In genomic region chr2:148022351-148022750, GRCh38 we compare ENCODE assay signal across 9 cellular contexts. TPM values are rescaled to one million over a fixed set of nuclear protein-coding genes. Genes with fewer than 3 reads are reported as not detected.
DNase-seq lines count a peak whose midpoint lies in the region; ATAC-seq and TF ChIP-seq lines count a peak whose summit lies in the region.
"Had no signal": no experiment of that assay in that cellular context is flagged by ENCODE, and none has a peak within 500 bp of the region (broad histone marks: within the 10 kb centered on the region; RNA-seq: fewer than 3 reads in every experiment).

No MANE protein-coding gene starts in this region.

- peak overlapping the region; percentile 87 for H3K27ac Mint-ChIP-seq in CD4-positive, alpha-beta T cell
- H3K27ac Mint-ChIP-seq in natural killer cell treated with Interleukin-12 subunit alpha and Interleukin-12 subunit beta and Interleukin-15 and Interleukin-18, amount 100 ng/mL, for 72 hours = peak overlapping the region; percentile 89 to 96

- H3K4me3 ChIP-seq in NB4 (ENCODE audit: low read depth, low read length) (peak overlapping the region; percentile 81), dorsolateral prefrontal cortex (peak overlapping the region; percentile 54 to 99 (median 91))

- CTCF ChIA-PET in CD4-positive, alpha-beta T cell (lab: Charles Lee) = interaction anchor here (1.0 to 1.2 kb wide), 3 partner anchors 9 to 33 kb away, joined by 3 to 5 read pairs (median 3); no protein-coding TSS in a partner anchor

- POLR2A ChIA-PET in CD4-positive, alpha-beta T cell (lab: Charles Lee) = interaction anchor here (0.7 to 5.4 kb wide), 7 partner anchors 13 to 724 kb away, joined by 3 to 106 read pairs (median 4); partner anchors contain the start of gene EPC2

- H3K27me3 Mint-ChIP-seq in CD4-positive, alpha-beta T cell = no peaks in the 10 kb centered on the region
- no peaks in the 10 kb centered on the region for H3K27me3 Mint-ChIP-seq in natural killer cell treated with Interleukin-12 subunit alpha and Interleukin-12 subunit beta and Interleukin-15 and Interleukin-18, amount 100 ng/mL, for 72 hours

- DNase-seq in CD4-positive, alpha-beta T cell = no peak
- DNase-seq in NB4 (ENCODE audit: low read depth) = no peak
- DNase-seq in dorsolateral prefrontal cortex = no peak
- DNase-seq in natural killer cell treated with Interleukin-12 subunit alpha and Interleukin-12 subunit beta and Interleukin-15 and Interleukin-18, amount 100 ng/mL, for 72 hours (ENCODE audit: low spot score) = no peak
- no peak for DNase-seq in NCI-H146 (lab: John Stamatoyannopoulos, UW)
- no peak for DNase-seq in NCI-H82 treated with DMSO at 0.1 percent for 48 hours (lab: John Stamatoyannopoulos, UW; ENCODE audit: unreplicated experiment)
- DNase-seq in stimulated activated CD8-positive, alpha-beta memory T cell treated with anti-CD3 and anti-CD28 coated beads, Interleukin-4, amount 100 ng/mL, for 48 hours = no peak
- DNase-seq: islet precursor cell had no signal

- intact Hi-C loops in CD4-positive, alpha-beta T cell (cut with DNase I, micrococcal nuclease) = loop anchor here (2.0 to 10.0 kb wide), 5 partner anchors 175 to 1565 kb away; partner anchors contain the start of genes ACVR2A (in 1 of the 2), KIF5C (in 1 of the 2) and MMADHC (in 1 of the 2)
- intact Hi-C loops in dorsolateral prefrontal cortex (cut with DNase I) = loop anchor here (10.0 kb wide), 3 partner anchors 82 to 622 kb away; partner anchors contain the start of genes ACVR2A (in 1 of the 2) and EPC2 (in 1 of the 2)

- peak overlapping the region; percentile 86 for H3K27ac ChIP-seq in CD4-positive, alpha-beta T cell (ENCODE audit: low read depth, low read length)
- peak overlapping the region in 5 of 59 donors; percentile 32 to 96 (median 95) for H3K27ac ChIP-seq in dorsolateral prefrontal cortex

- no peaks in the 10 kb centered on the region for H3K27me3 ChIP-seq in CD4-positive, alpha-beta T cell (ENCODE audit: control insufficient read depth, insufficient read depth, low read length)
- H3K27me3 ChIP-seq in dorsolateral prefrontal cortex = no peaks in the 10 kb centered on the region

- peak overlapping the region; percentile 93 for H3K4me3 Mint-ChIP-seq in CD4-positive, alpha-beta T cell
- peak overlapping the region; percentile 96 for H3K4me3 Mint-ChIP-seq in natural killer cell treated with Interleukin-12 subunit alpha and Interleukin-12 subunit beta and Interleukin-15 and Interleukin-18, amount 100 ng/mL, for 72 hours

- H3K9me3 ChIP-seq in CD4-positive, alpha-beta T cell (ENCODE audit: control insufficient read depth, low read length) = no peaks in the 10 kb centered on the region

- TF ChIP-seq POLR2A in NB4 (IDR thresholded peaks at IDR 0.05; ENCODE audit: extremely low read depth, insufficient read length) = no peak

- ATAC-seq in CD4-positive, alpha-beta T cell (ENCODE audit: poor library complexity) = no peak
- ATAC-seq in natural killer cell treated with Interleukin-12 subunit alpha and Interleukin-12 subunit beta and Interleukin-15 and Interleukin-18, amount 100 ng/mL, for 72 hours = no peak
- no peak for ATAC-seq in HG02885 (IDR thresholded peaks at IDR 0.05; ENCODE audit: poor library complexity, unreplicated experiment)

- H3K9me3 Mint-ChIP-seq in CD4-positive, alpha-beta T cell = no peaks in the 10 kb centered on the region
- H3K9me3 Mint-ChIP-seq in natural killer cell treated with Interleukin-12 subunit alpha and Interleukin-12 subunit beta and Interleukin-15 and Interleukin-18, amount 100 ng/mL, for 72 hours = no peaks in the 10 kb centered on the region

- H3K4me1 Mint-ChIP-seq in CD4-positive, alpha-beta T cell (ENCODE audit: low read depth) = peaks cover 77% of the 10 kb centered on the region
- H3K4me1 Mint-ChIP-seq in natural killer cell treated with Interleukin-12 subunit alpha and Interleukin-12 subunit beta and Interleukin-15 and Interleukin-18, amount 100 ng/mL, for 72 hours (ENCODE audit: low read depth in 2 of 2) = peaks cover 39 to 58% of the 10 kb centered on the region in 2 donors

- no peak for TF ChIP-seq CTCF in CD4-positive, alpha-beta T cell (IDR thresholded peaks at IDR 0.05)
- TF ChIP-seq CTCF in NB4 (IDR thresholded peaks at IDR 0.05; ENCODE audit: low read depth, low read length) (no peak), dorsolateral prefrontal cortex (IDR thresholded peaks at IDR 0.05 in 54 of 56, conservative IDR thresholded peaks at IDR 0.05 in 2 of 56; ENCODE audit: low read depth in 1 of 56, partially characterized antibody in 56 of 56) (no peak)

- peaks cover 30% of the 10 kb centered on the region for H3K36me3 Mint-ChIP-seq in CD4-positive, alpha-beta T cell (ENCODE audit: low read depth)
- H3K36me3 Mint-ChIP-seq in natural killer cell treated with Interleukin-12 subunit alpha and Interleukin-12 subunit beta and Interleukin-15 and Interleukin-18, amount 100 ng/mL, for 72 hours = no peaks in the 10 kb centered on the region

RNA-seq across cellular contexts. Expression of gene MBD5, which starts 1.5 kb away (rescaled TPM):
- 10 to 100 TPM; 49.8 to 52.9 TPM for total RNA-seq in CD4-positive, alpha-beta T cell
- total RNA-seq in dorsolateral prefrontal cortex = 100 to 1,000 TPM in 101 of 120 experiments, 10 to 100 TPM in 19; 76.7 to 193 (median 117) TPM
- total RNA-seq in natural killer cell treated with Interleukin-12 subunit alpha and Interleukin-12 subunit beta and Interleukin-15 and Interleukin-18, amount 100 ng/mL, for 72 hours = 10 to 100 TPM; 29.2 to 32.4 TPM

RNA-seq across cellular contexts. Expression of gene ORC4, which starts 1.8 kb away (rescaled TPM):
- total RNA-seq in CD4-positive, alpha-beta T cell = 10 to 100 TPM; 29.4 to 33.9 TPM
- total RNA-seq in dorsolateral prefrontal cortex = 10 to 100 TPM; 40.1 to 94.4 (median 74.7) TPM
- total RNA-seq in natural killer cell treated with Interleukin-12 subunit alpha and Interleukin-12 subunit beta and Interleukin-15 and Interleukin-18, amount 100 ng/mL, for 72 hours = 10 to 100 TPM; 24.5 to 28.3 TPM
